In the genomic region with DNA sequence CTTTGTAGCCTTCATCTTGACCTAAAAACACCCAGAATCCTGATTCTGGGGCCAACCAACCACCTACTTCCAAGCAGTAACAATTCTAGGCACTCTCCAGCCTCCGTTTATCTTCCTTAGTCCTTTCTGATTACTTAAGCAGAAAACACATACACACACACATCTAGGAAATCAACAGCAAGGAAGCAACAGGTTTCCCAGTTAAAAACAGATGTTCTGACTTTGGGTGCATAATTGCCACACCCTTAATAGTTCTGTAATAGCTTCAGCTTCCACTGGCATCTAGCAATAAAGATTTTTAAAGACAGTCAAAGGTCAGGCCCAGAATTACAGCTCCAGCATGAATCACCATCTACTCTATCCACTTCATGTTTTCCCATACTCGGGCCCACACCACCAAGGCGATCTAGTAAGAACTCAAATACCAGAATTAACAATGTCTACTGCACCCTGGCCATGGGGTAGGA, we compare ENCODE assay signal across 8 cellular contexts. TPM values are rescaled to one million over a fixed set of nuclear protein-coding genes. Genes with fewer than 3 reads are reported as not detected.
DNase-seq lines count a peak whose midpoint lies in the region; ATAC-seq and TF ChIP-seq lines count a peak whose summit lies in the region.

No MANE protein-coding gene starts in this region.

- no peak overlapping the region for H2BK120ac ChIP-seq in neuronal stem cell (ENCODE audit: low read depth, low read length)

- no peak overlapping the region for H2AK5ac ChIP-seq in neuronal stem cell (ENCODE audit: low read depth, low read length)

- no peak overlapping the region for H4K91ac ChIP-seq in neuronal stem cell (ENCODE audit: low read depth, low read length, poor library complexity)

- peaks cover 5 to 42% of the 10 kb centered on the region in 2 donors for H3K36me3 ChIP-seq in neuronal stem cell (replicated peaks in 1 of 2; ENCODE audit: control insufficient read depth in 2 of 2, insufficient read depth in 2 of 2, low read length in 2 of 2)

- ATAC-seq in T-cell (replicated peaks in 1 of 4) (no peak), HG02852 (IDR thresholded peaks at IDR 0.05; ENCODE audit: unreplicated experiment) (no peak)

- no peak overlapping the region for H3K4ac ChIP-seq in neuronal stem cell (ENCODE audit: low read length)

- H3K27me3 ChIP-seq in neuronal stem cell (ENCODE audit: control insufficient read depth in 3 of 3, insufficient read depth in 3 of 3, low read depth in 1 of 3, low read length in 3 of 3), result no peaks in the 10 kb centered on the region

- H3K27ac Mint-ChIP-seq in activated T-cell treated with anti-CD3 and anti-CD28 coated beads, Interleukin-2, amount 50 U/mL, for 24 hours, result peak overlapping the region; percentile 95
- H3K27ac Mint-ChIP-seq in T-cell (peak overlapping the region; percentile 44 to 80), glutamatergic neuron (ENCODE audit: unreplicated experiment) (no peak overlapping the region)

- no peak overlapping the region for H3K18ac ChIP-seq in neuronal stem cell (ENCODE audit: low read length)

- H3K4me2 ChIP-seq in neuronal stem cell (ENCODE audit: insufficient read depth, low read length, poor library complexity, severe bottlenecking), result no peak overlapping the region

- no peak for DNase-seq in activated T-cell treated with anti-CD3 and anti-CD28 coated beads, Interleukin-2, amount 50 U/mL, for 24 hours
- no peak for DNase-seq in activated T-cell treated with anti-CD3 and anti-CD28 coated beads, Interleukin-2, amount 50 U/mL, for 1 hour
- no peak for DNase-seq in T-cell
- DNase-seq in glutamatergic neuron, result no peak
- DNase-seq in glomerular visceral epithelial cell (ENCODE audit: extremely low spot score), result no peak
- no peak for DNase-seq in neuronal stem cell (ENCODE audit: low spot score)

- H3K9me3 Mint-ChIP-seq in activated T-cell treated with anti-CD3 and anti-CD28 coated beads, Interleukin-2, amount 50 U/mL, for 24 hours, result no peaks in the 10 kb centered on the region
- no peaks in the 10 kb centered on the region for H3K9me3 Mint-ChIP-seq in T-cell
- peaks cover 12% of the 10 kb centered on the region for H3K9me3 Mint-ChIP-seq in glutamatergic neuron (ENCODE audit: unreplicated experiment)

- H3K4me3 ChIP-seq in neuronal stem cell (ENCODE audit: low read length in 2 of 2), result no peak overlapping the region

- no CpG with 5 or more reads among the region's 3 CpGs for WGBS in neuronal stem cell (ENCODE audit: extremely low coverage in 2 of 2, insufficient read length in 2 of 2, insufficient replicate concordance in 1 of 2), 2 donors

- no peak overlapping the region for H2BK12ac ChIP-seq in neuronal stem cell (ENCODE audit: low read length)

- POLR2A ChIA-PET in T-cell (lab: Charles Lee), result no interaction called here

- H3K4me1 ChIP-seq in neuronal stem cell (ENCODE audit: control insufficient read depth in 2 of 2, insufficient read depth in 1 of 2, low read depth in 1 of 2, low read length in 2 of 2), result peaks cover 4% of the 10 kb centered on the region in 2 donors

- no peaks in the 10 kb centered on the region for H3K27me3 Mint-ChIP-seq in activated T-cell treated with anti-CD3 and anti-CD28 coated beads, Interleukin-2, amount 50 U/mL, for 24 hours
- no peaks in the 10 kb centered on the region for H3K27me3 Mint-ChIP-seq in T-cell
- H3K27me3 Mint-ChIP-seq in glutamatergic neuron (ENCODE audit: unreplicated experiment), result peaks cover 13% of the 10 kb centered on the region

- peaks cover 81% of the 10 kb centered on the region for H3K4me1 Mint-ChIP-seq in activated T-cell treated with anti-CD3 and anti-CD28 coated beads, Interleukin-2, amount 50 U/mL, for 24 hours (ENCODE audit: low read depth)
- peaks cover 86 to 89% (median 86%) of the 10 kb centered on the region in 3 donors for H3K4me1 Mint-ChIP-seq in T-cell
- peaks cover 32% of the 10 kb centered on the region for H3K4me1 Mint-ChIP-seq in glutamatergic neuron (ENCODE audit: low read depth, unreplicated experiment)

- H3K36me3 Mint-ChIP-seq in activated T-cell treated with anti-CD3 and anti-CD28 coated beads, Interleukin-2, amount 50 U/mL, for 24 hours (ENCODE audit: low read depth), result peaks cover 61% of the 10 kb centered on the region
- peaks cover 14% of the 10 kb centered on the region for H3K36me3 Mint-ChIP-seq in T-cell
- peaks cover 5% of the 10 kb centered on the region for H3K36me3 Mint-ChIP-seq in glutamatergic neuron (ENCODE audit: unreplicated experiment)

- H2BK5ac ChIP-seq in neuronal stem cell (ENCODE audit: low read length), result no peak overlapping the region

- peak overlapping the region; percentile 6 for H3K27ac ChIP-seq in temporal lobe (ENCODE audit: low read depth, low read length)
- H3K27ac ChIP-seq in neuronal stem cell (replicated peaks; ENCODE audit: low read length), result no peak overlapping the region

- H3K14ac ChIP-seq in neuronal stem cell (ENCODE audit: low read length), result no peak overlapping the region

- peaks cover 0 to 2% of the 10 kb centered on the region in 2 donors for H3K9me3 ChIP-seq in neuronal stem cell (replicated peaks in 1 of 2; ENCODE audit: control insufficient read depth in 2 of 2, insufficient read depth in 1 of 2, low read depth in 1 of 2, low read length in 2 of 2)

- H2BK15ac ChIP-seq in neuronal stem cell (ENCODE audit: low read length), result no peak overlapping the region

- no peak overlapping the region for H4K8ac ChIP-seq in neuronal stem cell (ENCODE audit: low read depth, low read length)

- CTCF ChIA-PET in T-cell (lab: Charles Lee), result no interaction called here

- peak overlapping the region; percentile 91 for H3K4me3 Mint-ChIP-seq in activated T-cell treated with anti-CD3 and anti-CD28 coated beads, Interleukin-2, amount 50 U/mL, for 24 hours
- peak overlapping the region; percentile 96 to 97 (median 97) for H3K4me3 Mint-ChIP-seq in T-cell
- H3K4me3 Mint-ChIP-seq in glutamatergic neuron (ENCODE audit: unreplicated experiment), result peak overlapping the region; percentile 97

- no peak overlapping the region for H3K23ac ChIP-seq in neuronal stem cell (ENCODE audit: low read depth, low read length, poor library complexity)

- no peak overlapping the region for H3K9ac ChIP-seq in neuronal stem cell (ENCODE audit: low read depth, low read length, poor library complexity)

- H2AFZ ChIP-seq in neuronal stem cell (ENCODE audit: low read length), result no peak overlapping the region

- H3K79me1 ChIP-seq in neuronal stem cell (ENCODE audit: low read depth, low read length), result peaks cover 10% of the 10 kb centered on the region

- TF ChIP-seq CTCF in glutamatergic neuron (IDR thresholded peaks at IDR 0.05; ENCODE audit: partially characterized antibody, unreplicated experiment), result no peak

RNA-seq across cellular contexts. Expression of a gene that starts 2.6 kb away (rescaled TPM):
- total RNA-seq in T-cell (10 to 100 TPM; 61.5 to 78.1 (median 72.5) TPM), glutamatergic neuron (ENCODE audit: unreplicated experiment) (89.9 TPM), temporal lobe (26.3 TPM)
- 63.9 TPM for polyA plus RNA-seq in neuronal stem cell (2013, experiment 1 of 2)
- 64.4 TPM for polyA plus RNA-seq in neuronal stem cell (2013, experiment 2 of 2)
